In genomic region chr18:50396005-50396404, GRCh38 we compare ENCODE assay signal across 1 cellular context.
TF ChIP-seq lines count a peak whose summit lies in the region.

No MANE protein-coding gene starts in this region.

TF ChIP-seq in K562, 482 proteins besides CTCF, POLR2A, EP300 and RAD21 (continued from another document and continues in another):
- TF ChIP-seq FOXP4 (CRISPR knock-in tag; IDR thresholded peaks at IDR 0.05; ENCODE audit: borderline replicate concordance) (no peak), PKNOX1 (IDR thresholded peaks at IDR 0.05) (peak; percentile 25; the same call in 1 of the 2 replicates), JUND (IDR thresholded peaks at IDR 0.05; ENCODE audit: borderline replicate concordance, low read depth, low read length) (peak; percentile 60; the same call in 1 of the 2 replicates), JUND (tag; IDR thresholded peaks at IDR 0.05; ENCODE audit: borderline replicate concordance, low read depth, low read length) (no peak; the same call in 2 of the 3 replicates), SFPQ (IDR thresholded peaks at IDR 0.05; ENCODE audit: low read depth, low read length) (no peak), CLOCK (CRISPR knock-in tag; IDR thresholded peaks at IDR 0.05; ENCODE audit: borderline replicate concordance) (no peak), U2AF2 (optimal IDR thresholded peaks at IDR 0.05; ENCODE audit: low read depth, low read length) (no peak), PHTF2 (CRISPR knock-in tag; IDR thresholded peaks at IDR 0.05) (no peak), FOS (IDR thresholded peaks at IDR 0.05; ENCODE audit: extremely low read depth, insufficient read length) (no peak), BRD9 (IDR thresholded peaks at IDR 0.05; ENCODE audit: low read depth, partially characterized antibody) (no peak), KAT7 (CRISPR knock-in tag; IDR thresholded peaks at IDR 0.05; ENCODE audit: borderline replicate concordance) (peak; percentile 41; the same call in 1 of the 2 replicates), ZKSCAN8 (CRISPR knock-in tag; IDR thresholded peaks at IDR 0.05) (no peak), CREM (IDR thresholded peaks at IDR 0.05; ENCODE audit: low read depth) (peak; percentile 42; the same call in 1 of the 2 replicates), PTRF (tag; IDR thresholded peaks at IDR 0.05) (no peak), ZNF197 (CRISPR knock-in tag; IDR thresholded peaks at IDR 0.05; ENCODE audit: low read depth) (no peak), BRD4 (IDR thresholded peaks at IDR 0.05) (no peak), ZNF583 (CRISPR knock-in tag; IDR thresholded peaks at IDR 0.05) (no peak), ZBTB11 (CRISPR knock-in tag; IDR thresholded peaks at IDR 0.05) (no peak), SETDB1 (IDR thresholded peaks at IDR 0.05; ENCODE audit: low read length) (no peak), TAF9B (IDR thresholded peaks at IDR 0.05; ENCODE audit: partially characterized antibody) (no peak), ZEB2 (IDR thresholded peaks at IDR 0.05) (peak; percentile 68; the same call in 1 of the 2 replicates), IRF1 (CRISPR knock-in tag; IDR thresholded peaks at IDR 0.05; ENCODE audit: borderline replicate concordance) (no peak), TOE1 (IDR thresholded peaks at IDR 0.05; ENCODE audit: borderline replicate concordance) (no peak), TOE1 (CRISPR knock-in tag; IDR thresholded peaks at IDR 0.05; ENCODE audit: borderline replicate concordance, low read depth) (no peak), TBL1XR1 (IDR thresholded peaks at IDR 0.05; ENCODE audit: low read length in 2 of 2) (peak in 1 of 2 experiments; percentile 34; a peak in 1 of 4 replicates), ZHX1 (conservative IDR thresholded peaks at IDR 0.05; ENCODE audit: low read length) (no peak), ZBTB8A (IDR thresholded peaks at IDR 0.05; ENCODE audit: partially characterized antibody) (no peak), TFAM (CRISPR knock-in tag; conservative IDR thresholded peaks at IDR 0.05) (no peak), MAZ (CRISPR knock-in tag; conservative IDR thresholded peaks at IDR 0.05 in 1 of 2, IDR thresholded peaks at IDR 0.05 in 1 of 2) (no peak), PML (IDR thresholded peaks at IDR 0.05; ENCODE audit: low read length) (peak; percentile 78), FOSL1 (tag; conservative IDR thresholded peaks at IDR 0.05) (peak; percentile 49; the same call in 1 of the 2 replicates), CEBPZ (IDR thresholded peaks at IDR 0.05; ENCODE audit: borderline replicate concordance, low read depth, low read length) (no peak), ZNF592 (IDR thresholded peaks at IDR 0.05) (no peak), WHSC1 (IDR thresholded peaks at IDR 0.05; ENCODE audit: low read length) (no peak), NCOA1 (IDR thresholded peaks at IDR 0.05; ENCODE audit: low read depth) (peak; percentile 29; the same call in 1 of the 2 replicates)
